In genomic region chr1:17287377-17287776, GRCh38 we compare ENCODE assay signal across 12 cellular contexts. TPM values are rescaled to one million over a fixed set of nuclear protein-coding genes. Genes with fewer than 3 reads are reported as not detected.
DNase-seq lines count a peak whose midpoint lies in the region; ATAC-seq and TF ChIP-seq lines count a peak whose summit lies in the region.
"Had no signal": no experiment of that assay in that cellular context is flagged by ENCODE, and none has a peak within 500 bp of the region (broad histone marks: within the 10 kb centered on the region; RNA-seq: fewer than 3 reads in every experiment).

No MANE protein-coding gene starts in this region.

- ATAC-seq in naive thymus-derived CD4-positive, alpha-beta T cell, result peak; percentile 18

- no peaks in the 10 kb centered on the region for H3K4me1 ChIP-seq in naive thymus-derived CD4-positive, alpha-beta T cell (ENCODE audit: control insufficient read depth in 2 of 2, insufficient read depth in 2 of 2, low read length in 2 of 2)

- intact Hi-C loops in naive thymus-derived CD4-positive, alpha-beta T cell (cut with micrococcal nuclease), result no loop called here

- CTCF ChIA-PET in naive thymus-derived CD4-positive, alpha-beta T cell (lab: Charles Lee), result no interaction called here

- POLR2A ChIA-PET in naive thymus-derived CD4-positive, alpha-beta T cell (lab: Charles Lee), result no interaction called here

- H3K27me3 Mint-ChIP-seq in naive thymus-derived CD4-positive, alpha-beta T cell, result peaks cover 0 to 22% (median 10%) of the 10 kb centered on the region in 5 donors
- H3K27me3 Mint-ChIP-seq: dendritic cell treated with granulocyte-macrophage colony-stimulating factor and Interleukin-4, amounts not matched to agents 40 ng/mL and 50 ng/mL, for 4 days had no signal

- DNase-seq in Daoy (ENCODE audit: low read depth) (peak; percentile 92), MV-4-11 (lab: John Stamatoyannopoulos, UW) (peak; percentile 66), astrocyte of the spinal cord (ENCODE audit: low read depth, low spot score) (peak; percentile 72), NCI-H2107 (lab: John Stamatoyannopoulos, UW) (no peak), NAMALWA (ENCODE audit: low spot score) (no peak), iPS-NIHi7 (ENCODE audit: extremely low spot score) (no peak)
- DNase-seq in naive thymus-derived CD4-positive, alpha-beta T cell, result no peak
- DNase-seq in activated CD4-positive, alpha-beta T cell treated with anti-CD3 and anti-CD28 coated beads for 48 hours, result no peak
- DNase-seq: activated CD4-positive, CD25-positive, alpha-beta regulatory T cell treated with anti-CD3 and anti-CD28 coated beads, Interleukin-2, amount 50 U/mL, for 72 hours; activated naive CD4-positive, alpha-beta T cell had no signal

- H3K4me3 ChIP-seq in astrocyte of the spinal cord (ENCODE audit: low read depth, low read length), result no peak overlapping the region
- H3K4me3 ChIP-seq in naive thymus-derived CD4-positive, alpha-beta T cell (ENCODE audit: low read length), result no peak overlapping the region

- no peaks in the 10 kb centered on the region for H3K36me3 ChIP-seq in naive thymus-derived CD4-positive, alpha-beta T cell (ENCODE audit: control insufficient read depth in 2 of 3, insufficient read depth in 3 of 3, low read length in 3 of 3)

- TF ChIP-seq CTCF in astrocyte of the spinal cord (IDR thresholded peaks at IDR 0.05; ENCODE audit: low read depth, low read length), result no peak

- no peaks in the 10 kb centered on the region for H3K27me3 ChIP-seq in naive thymus-derived CD4-positive, alpha-beta T cell (ENCODE audit: control insufficient read depth in 2 of 2, insufficient read depth in 2 of 2, low read length in 2 of 2)

- H3K27ac ChIP-seq in naive thymus-derived CD4-positive, alpha-beta T cell (ENCODE audit: low read depth, low read length), result no peak overlapping the region

- no peaks in the 10 kb centered on the region for H3K9me3 Mint-ChIP-seq in naive thymus-derived CD4-positive, alpha-beta T cell
- H3K9me3 Mint-ChIP-seq: dendritic cell treated with granulocyte-macrophage colony-stimulating factor and Interleukin-4, amounts not matched to agents 40 ng/mL and 50 ng/mL, for 4 days; neural crest cell had no signal

- in situ Hi-C loops in astrocyte of the spinal cord (cut with HindIII; ENCODE audit: low sequenced_read_pairs), result no loop called here

- H3K27ac Mint-ChIP-seq in naive thymus-derived CD4-positive, alpha-beta T cell, result no peak overlapping the region
- H3K27ac Mint-ChIP-seq: dendritic cell treated with granulocyte-macrophage colony-stimulating factor and Interleukin-4, amounts not matched to agents 40 ng/mL and 50 ng/mL, for 4 days had no signal

- H3K9me3 ChIP-seq in naive thymus-derived CD4-positive, alpha-beta T cell (ENCODE audit: control insufficient read depth in 2 of 3, low read length in 3 of 3), result no peaks in the 10 kb centered on the region

- H3K4me1 Mint-ChIP-seq in naive thymus-derived CD4-positive, alpha-beta T cell, result peaks cover 0 to under 1% (median 0%) of the 10 kb centered on the region in 7 donors
- H3K4me1 Mint-ChIP-seq: neural crest cell had no signal

- H3K4me3 Mint-ChIP-seq in naive thymus-derived CD4-positive, alpha-beta T cell, result no peak overlapping the region
- H3K4me3 Mint-ChIP-seq: dendritic cell treated with granulocyte-macrophage colony-stimulating factor and Interleukin-4, amounts not matched to agents 40 ng/mL and 50 ng/mL, for 4 days; neural crest cell had no signal

- H3K36me3 Mint-ChIP-seq in naive thymus-derived CD4-positive, alpha-beta T cell, result no peaks in the 10 kb centered on the region

RNA-seq across cellular contexts. Expression of gene PADI4, which starts 20.6 kb away (rescaled TPM):
- total RNA-seq in Daoy (2014; rRNA removed; shearing (Covaris generic)), result not detected in 2 replicates
- 10 to 100 TPM in 1 of 5 experiments, 1 to 10 TPM in 3, under 1 TPM in 1; 0.12 to 20.5 (median 1.4) TPM for total RNA-seq in naive thymus-derived CD4-positive, alpha-beta T cell
- polyA plus RNA-seq in naive thymus-derived CD4-positive, alpha-beta T cell, result 1 to 10 TPM; 2.4 to 3.6 TPM
- total RNA-seq: neural crest cell had no signal

RNA-seq across cellular contexts. Expression of gene PADI3, which starts 38.5 kb away (rescaled TPM):
- total RNA-seq in Daoy (2014; rRNA removed; shearing (Covaris generic)), result 0.09 and 1.5 TPM in 2 replicates
- total RNA-seq in naive thymus-derived CD4-positive, alpha-beta T cell, result not detected
- not detected for polyA plus RNA-seq in naive thymus-derived CD4-positive, alpha-beta T cell
- total RNA-seq: neural crest cell had no signal

Comparison
In these comparisons a context has a peak if more than half of its experiments do, and no peak if none do; other contexts are left out.
1. DNase-seq: peak in Daoy (single experiment), MV-4-11 (single experiment) and astrocyte of the spinal cord (single experiment); none in naive thymus-derived CD4-positive, alpha-beta T cell (0 of 9), NCI-H2107 (single experiment), activated CD4-positive, alpha-beta T cell treated with anti-CD3 and anti-CD28 coated beads for 48 hours (single experiment), NAMALWA (single experiment) and iPS-NIHi7 (single experiment).